In the genomic region with DNA sequence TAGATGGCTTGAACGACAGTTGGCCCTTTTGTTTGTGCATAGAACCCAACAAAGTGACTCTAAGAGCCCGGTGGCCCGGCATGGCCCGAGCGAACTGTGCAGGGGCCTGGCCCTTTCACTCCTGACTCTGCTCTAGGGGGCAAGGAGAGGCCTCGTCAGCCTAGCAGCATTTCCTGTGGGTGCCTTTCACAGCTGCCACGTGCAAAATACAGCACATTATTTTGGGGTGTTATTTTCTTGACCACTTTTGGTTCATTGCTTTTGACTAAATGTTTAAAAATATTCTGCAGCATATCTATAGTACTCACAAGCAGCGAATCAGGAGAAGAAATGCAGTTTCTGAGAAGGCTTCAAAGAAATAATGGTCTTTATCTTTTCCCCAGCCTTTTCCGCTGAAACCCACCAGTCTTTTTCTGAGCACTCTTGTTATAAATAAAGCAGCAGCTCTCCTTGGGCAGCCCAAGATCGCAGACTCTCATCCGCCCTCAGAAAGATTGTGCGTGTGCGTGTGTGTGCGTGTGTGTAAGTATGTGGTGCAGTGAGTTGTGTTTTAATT, we compare ENCODE assay signal across 9 cellular contexts. TPM values are rescaled to one million over a fixed set of nuclear protein-coding genes. Genes with fewer than 3 reads are reported as not detected.
DNase-seq lines count a peak whose midpoint lies in the region; ATAC-seq, FAIRE-seq and TF ChIP-seq lines count a peak whose summit lies in the region.
"Had no signal": no experiment of that assay in that cellular context is flagged by ENCODE, and none has a peak within 500 bp of the region (broad histone marks: within the 10 kb centered on the region; RNA-seq: fewer than 3 reads in every experiment).

No MANE protein-coding gene starts in this region.

- H3K4me2 ChIP-seq in astrocyte (ENCODE audit: low read length) = no peak overlapping the region

- H3K27ac ChIP-seq in astrocyte (ENCODE audit: low read depth, low read length) = no peak overlapping the region

- no peaks in the 10 kb centered on the region for H3K27me3 ChIP-seq in astrocyte (ENCODE audit: insufficient read depth, low read length)

- intact Hi-C loops in posterior cingulate gyrus (cut with DNase I) = loop anchor here (10.0 kb wide), 1 partner anchor 59 kb away; no protein-coding TSS in a partner anchor

- no peaks in the 10 kb centered on the region for H3K9me3 Mint-ChIP-seq in astrocyte (ENCODE audit: unreplicated experiment)
- H3K9me3 Mint-ChIP-seq in stimulated activated naive CD8-positive, alpha-beta T cell treated with anti-CD3 and anti-CD28 coated beads, Interleukin-15, Interleukin-2, amounts not matched to agents 100 ng/mL and 50 ng/mL, for 24 hours = no peaks in the 10 kb centered on the region

- no peaks in the 10 kb centered on the region for H3K36me3 ChIP-seq in astrocyte (ENCODE audit: insufficient read depth, low read length)

- H3K27me3 Mint-ChIP-seq in astrocyte (ENCODE audit: low read depth, unreplicated experiment) = no peaks in the 10 kb centered on the region
- no peaks in the 10 kb centered on the region for H3K27me3 Mint-ChIP-seq in stimulated activated naive CD8-positive, alpha-beta T cell treated with anti-CD3 and anti-CD28 coated beads, Interleukin-15, Interleukin-2, amounts not matched to agents 100 ng/mL and 50 ng/mL, for 24 hours

- peaks cover 26% of the 10 kb centered on the region for H3K79me2 ChIP-seq in astrocyte (ENCODE audit: insufficient read depth, low read length)

- peak; percentile 66 for DNase-seq in GDM1 (lab: John Stamatoyannopoulos, UW)
- DNase-seq in astrocyte (ENCODE audit: low read depth) = peak; percentile 18
- no peak for DNase-seq in NCI-H2081 treated with DMSO at 0.1 percent for 48 hours (lab: John Stamatoyannopoulos, UW)
- DNase-seq in kidney tubule cell (ENCODE audit: low spot score) = no peak
- no peak for DNase-seq in posterior cingulate gyrus

- peak; percentile 60 for ATAC-seq in GM19467 (IDR thresholded peaks at IDR 0.05; ENCODE audit: unreplicated experiment)
- ATAC-seq in HG03565 (IDR thresholded peaks at IDR 0.05; ENCODE audit: unreplicated experiment) = peak; percentile 50

- no peak for TF ChIP-seq CTCF in astrocyte (IDR thresholded peaks at IDR 0.05; ENCODE audit: insufficient read depth, low read depth, low read length)

- no peaks in the 10 kb centered on the region for H3K9me3 ChIP-seq in astrocyte (ENCODE audit: insufficient read depth, low read depth, low read length)

- peaks cover 55% of the 10 kb centered on the region for H4K20me1 ChIP-seq in astrocyte (ENCODE audit: insufficient read depth, low read length)

- no peak for FAIRE-seq in astrocyte (lab: Jason Lieb, UNC)
- FAIRE-seq: H1 had no signal

- peaks cover 23% of the 10 kb centered on the region for H3K4me1 ChIP-seq in astrocyte (ENCODE audit: insufficient read depth, low read length)

- H3K4me1 Mint-ChIP-seq in astrocyte (ENCODE audit: low read depth, unreplicated experiment) = peaks cover 20% of the 10 kb centered on the region
- H3K4me1 Mint-ChIP-seq in stimulated activated naive CD8-positive, alpha-beta T cell treated with anti-CD3 and anti-CD28 coated beads, Interleukin-15, Interleukin-2, amounts not matched to agents 100 ng/mL and 50 ng/mL, for 24 hours (ENCODE audit: low read depth) = peaks cover 93% of the 10 kb centered on the region

- no peak overlapping the region for H3K9ac ChIP-seq in astrocyte (ENCODE audit: low read length)

- no peak overlapping the region for H3K4me3 ChIP-seq in astrocyte (ENCODE audit: insufficient read depth, low read depth, low read length)

- H2AFZ ChIP-seq in astrocyte (ENCODE audit: low read depth, low read length) = no peak overlapping the region

- H3K4me3 Mint-ChIP-seq in astrocyte (ENCODE audit: unreplicated experiment) = no peak overlapping the region
- peak overlapping the region; percentile 78 for H3K4me3 Mint-ChIP-seq in stimulated activated naive CD8-positive, alpha-beta T cell treated with anti-CD3 and anti-CD28 coated beads, Interleukin-15, Interleukin-2, amounts not matched to agents 100 ng/mL and 50 ng/mL, for 24 hours

- H3K36me3 Mint-ChIP-seq in astrocyte (ENCODE audit: low read depth, unreplicated experiment) = peaks cover 3% of the 10 kb centered on the region
- peaks cover 52% of the 10 kb centered on the region for H3K36me3 Mint-ChIP-seq in stimulated activated naive CD8-positive, alpha-beta T cell treated with anti-CD3 and anti-CD28 coated beads, Interleukin-15, Interleukin-2, amounts not matched to agents 100 ng/mL and 50 ng/mL, for 24 hours (ENCODE audit: low read depth)

- H3K27ac Mint-ChIP-seq in astrocyte (ENCODE audit: unreplicated experiment) = no peak overlapping the region
- H3K27ac Mint-ChIP-seq in stimulated activated naive CD8-positive, alpha-beta T cell treated with anti-CD3 and anti-CD28 coated beads, Interleukin-15, Interleukin-2, amounts not matched to agents 100 ng/mL and 50 ng/mL, for 24 hours = peak overlapping the region; percentile 98

RNA-seq across cellular contexts. Expression of gene DGKD, which starts 31.3 kb away (rescaled TPM):
- total RNA-seq in astrocyte = 17.7 and 18.1 TPM in 2 replicates

Comparison
In these comparisons a context has a peak if more than half of its experiments do, and no peak if none do; other contexts are left out.
1. DNase-seq: peak in GDM1 (single experiment) and astrocyte (single experiment); none in NCI-H2081 treated with DMSO at 0.1 percent for 48 hours (single experiment), kidney tubule cell (single experiment) and posterior cingulate gyrus (0 of 10).